ENCODE assay signal across 12 cellular contexts in genomic region chr6:154371337-154371736, GRCh38. TPM values are rescaled to one million over a fixed set of nuclear protein-coding genes. Genes with fewer than 3 reads are reported as not detected.
DNase-seq lines count a peak whose midpoint lies in the region; ATAC-seq and TF ChIP-seq lines count a peak whose summit lies in the region.
"Had no signal": no experiment of that assay in that cellular context is flagged by ENCODE, and none has a peak within 500 bp of the region (broad histone marks: within the 10 kb centered on the region; RNA-seq: fewer than 3 reads in every experiment).

No MANE protein-coding gene starts in this region.

- peaks cover under 1% of the 10 kb centered on the region for H3K27me3 Mint-ChIP-seq in nephron progenitor cell (ENCODE audit: low read depth, poor library complexity)
- H3K27me3 Mint-ChIP-seq in immature natural killer cell (ENCODE audit: low read depth in 3 of 3): peaks cover 0 to 7% (median 1%) of the 10 kb centered on the region in 3 donors

- ATAC-seq in GM21528 (IDR thresholded peaks at IDR 0.05; ENCODE audit: low FRiP score, unreplicated experiment): no peak
- ATAC-seq: Right ventricle myocardium inferior had no signal

- H3K9me3 Mint-ChIP-seq in nephron progenitor cell (no peaks in the 10 kb centered on the region), immature natural killer cell (no peaks in the 10 kb centered on the region)

- H3K4me3 Mint-ChIP-seq in nephron progenitor cell (no peak overlapping the region), immature natural killer cell (no peak overlapping the region)
- H3K4me3 Mint-ChIP-seq: H9 had no signal

- peaks cover 15% of the 10 kb centered on the region for H3K4me1 Mint-ChIP-seq in nephron progenitor cell
- H3K4me1 Mint-ChIP-seq in immature natural killer cell: no peaks in the 10 kb centered on the region
- H3K4me1 Mint-ChIP-seq: H9 had no signal

- DNase-seq in NCI-H748 (lab: John Stamatoyannopoulos, UW; ENCODE audit: unreplicated experiment): peak; percentile 40
- no peak for DNase-seq in NCI-H748 treated with DMSO at 0.1 percent for 48 hours (lab: John Stamatoyannopoulos, UW)
- DNase-seq in MV-4-11 (lab: John Stamatoyannopoulos, UW): peak; percentile 53
- peak; percentile 25 for DNase-seq in SKM-1 (lab: John Stamatoyannopoulos, UW; ENCODE audit: unreplicated experiment)
- DNase-seq in nephron progenitor cell: no peak
- no peak for DNase-seq in immature natural killer cell
- DNase-seq in AG20443 (ENCODE audit: low spot score): no peak
- DNase-seq: 8988T, H9 had no signal

- H3K27ac Mint-ChIP-seq in nephron progenitor cell (peak overlapping the region; percentile 35), immature natural killer cell (no peak overlapping the region)
- H3K27ac Mint-ChIP-seq: H9 had no signal

- no peak for TF ChIP-seq CTCF in nephron progenitor cell (IDR thresholded peaks at IDR 0.05)

- H3K36me3 Mint-ChIP-seq in nephron progenitor cell (ENCODE audit: low read depth) (no peaks in the 10 kb centered on the region), immature natural killer cell (no peaks in the 10 kb centered on the region)

RNA-seq across cellular contexts. Expression of gene IPCEF1, which starts 14.7 kb away (rescaled TPM):
- 10 to 100 TPM; 31.2 to 54.3 (median 35.2) TPM for polyA plus RNA-seq in immature natural killer cell
- polyA plus RNA-seq: K562 had no signal

Comparison
In these comparisons a context has a peak if more than half of its experiments do, and no peak if none do; other contexts are left out.
1. DNase-seq: peak in NCI-H748 (single experiment), MV-4-11 (single experiment) and SKM-1 (single experiment); none in NCI-H748 treated with DMSO at 0.1 percent for 48 hours (single experiment), nephron progenitor cell (single experiment), immature natural killer cell (0 of 3) and AG20443 (single experiment).